ENCODE assay signal across 8 cellular contexts in genomic region chr1:50978852-50979781, GRCh38. TPM values are rescaled to one million over a fixed set of nuclear protein-coding genes. Genes with fewer than 3 reads are reported as not detected.
A peak's percentile ranks its signal among the peaks of the same experiment; 100 is the strongest.
DNase-seq lines count a peak whose midpoint lies in the region; ATAC-seq lines count a peak whose summit lies in the region.

No MANE protein-coding gene starts in this region.

- peak overlapping the region; percentile 48 for H3K27ac Mint-ChIP-seq in activated CD8-positive, alpha-beta memory T cell treated with anti-CD3 and anti-CD28 coated beads, Interleukin-2, amount 10 ng/mL, durations not matched to agents 7 days and 5 days
- H3K27ac Mint-ChIP-seq in activated naive CD8-positive, alpha-beta T cell treated with anti-CD3 and anti-CD28 coated beads, Interleukin-2, amount 50 U/mL, for 24 hours: peak overlapping the region; percentile 74
- H3K27ac Mint-ChIP-seq in immature natural killer cell: peak overlapping the region; percentile 65 to 92 (median 82)

- peaks cover 56% of the 10 kb centered on the region for H3K27me3 Mint-ChIP-seq in activated CD8-positive, alpha-beta memory T cell treated with anti-CD3 and anti-CD28 coated beads, Interleukin-2, amount 10 ng/mL, durations not matched to agents 7 days and 5 days
- peaks cover 36% of the 10 kb centered on the region for H3K27me3 Mint-ChIP-seq in activated naive CD8-positive, alpha-beta T cell treated with anti-CD3 and anti-CD28 coated beads, Interleukin-2, amount 50 U/mL, for 24 hours
- peaks cover 5 to 13% (median 6%) of the 10 kb centered on the region in 3 donors for H3K27me3 Mint-ChIP-seq in immature natural killer cell (ENCODE audit: low read depth in 3 of 3)

- ATAC-seq in activated CD8-positive, alpha-beta memory T cell treated with anti-CD3 and anti-CD28 coated beads, Interleukin-2, amount 10 ng/mL, durations not matched to agents 7 days and 5 days: no peak
- peak; percentile 20 for ATAC-seq in activated naive CD8-positive, alpha-beta T cell treated with anti-CD3 and anti-CD28 coated beads, Interleukin-2, amount 50 U/mL, for 24 hours
- no peak for ATAC-seq in HG02759 (IDR thresholded peaks at IDR 0.05; ENCODE audit: unreplicated experiment)

- H3K4me1 Mint-ChIP-seq in activated CD8-positive, alpha-beta memory T cell treated with anti-CD3 and anti-CD28 coated beads, Interleukin-2, amount 10 ng/mL, durations not matched to agents 7 days and 5 days: peaks cover 22% of the 10 kb centered on the region
- peaks cover 22% of the 10 kb centered on the region for H3K4me1 Mint-ChIP-seq in activated naive CD8-positive, alpha-beta T cell treated with anti-CD3 and anti-CD28 coated beads, Interleukin-2, amount 50 U/mL, for 24 hours
- peaks cover 22 to 28% of the 10 kb centered on the region in 2 donors for H3K4me1 Mint-ChIP-seq in immature natural killer cell

- H3K36me3 Mint-ChIP-seq in activated CD8-positive, alpha-beta memory T cell treated with anti-CD3 and anti-CD28 coated beads, Interleukin-2, amount 10 ng/mL, durations not matched to agents 7 days and 5 days: peaks cover 14% of the 10 kb centered on the region
- no peaks in the 10 kb centered on the region for H3K36me3 Mint-ChIP-seq in activated naive CD8-positive, alpha-beta T cell treated with anti-CD3 and anti-CD28 coated beads, Interleukin-2, amount 50 U/mL, for 24 hours (ENCODE audit: low read depth)
- H3K36me3 Mint-ChIP-seq in immature natural killer cell: peaks cover 0 to 5% (median 3%) of the 10 kb centered on the region in 3 donors

- peak overlapping the region; percentile 77 for H3K4me3 Mint-ChIP-seq in activated CD8-positive, alpha-beta memory T cell treated with anti-CD3 and anti-CD28 coated beads, Interleukin-2, amount 10 ng/mL, durations not matched to agents 7 days and 5 days
- H3K4me3 Mint-ChIP-seq in activated naive CD8-positive, alpha-beta T cell treated with anti-CD3 and anti-CD28 coated beads, Interleukin-2, amount 50 U/mL, for 24 hours: peak overlapping the region; percentile 75
- peak overlapping the region; percentile 87 to 92 (median 89) for H3K4me3 Mint-ChIP-seq in immature natural killer cell

- DNase-seq in activated CD8-positive, alpha-beta memory T cell treated with anti-CD3 and anti-CD28 coated beads, Interleukin-2, amount 10 ng/mL, durations not matched to agents 7 days and 5 days: no peak
- no peak for DNase-seq in activated CD8-positive, alpha-beta memory T cell treated with anti-CD3 and anti-CD28 coated beads for 24 hours
- DNase-seq in NCI-H2196 (lab: John Stamatoyannopoulos, UW; ENCODE audit: unreplicated experiment): peak; percentile 56
- no peak for DNase-seq in activated naive CD8-positive, alpha-beta T cell treated with anti-CD3 and anti-CD28 coated beads, Interleukin-2, amount 50 U/mL, for 24 hours
- DNase-seq in immature natural killer cell: no peak
- peak in 3 of 49 donors; percentile 13 to 28 (median 25) for DNase-seq in substantia nigra (lab: John Stamatoyannopoulos, UW)
- no peak for DNase-seq in stimulated activated CD4-positive, alpha-beta T cell treated with anti-CD3 and anti-CD28 coated beads, Interleukin-4, amount 100 ng/mL, for 24 hours

- CTCF ChIA-PET in activated CD8-positive, alpha-beta memory T cell treated with anti-CD3 and anti-CD28 coated beads, Interleukin-2, amount 10 ng/mL, durations not matched to agents 7 days and 5 days (lab: Charles Lee): interaction anchor here (1.8 to 3.7 kb wide), 3 partner anchors 10 to 204 kb away, joined by 6 to 23 read pairs (median 7); partner anchors contain the start of gene CDKN2C

- H3K9me3 Mint-ChIP-seq in activated CD8-positive, alpha-beta memory T cell treated with anti-CD3 and anti-CD28 coated beads, Interleukin-2, amount 10 ng/mL, durations not matched to agents 7 days and 5 days (ENCODE audit: low read depth): no peaks in the 10 kb centered on the region
- H3K9me3 Mint-ChIP-seq in activated naive CD8-positive, alpha-beta T cell treated with anti-CD3 and anti-CD28 coated beads, Interleukin-2, amount 50 U/mL, for 24 hours: no peaks in the 10 kb centered on the region
- no peaks in the 10 kb centered on the region for H3K9me3 Mint-ChIP-seq in immature natural killer cell

- peak overlapping the region; percentile 80 for H3K27ac ChIP-seq in substantia nigra (ENCODE audit: low read depth, low read length, poor library complexity, severe bottlenecking)

RNA-seq across cellular contexts. Expression of gene CDKN2C, which starts 9.1 kb away (rescaled TPM):
- 10 to 100 TPM; 43.6 to 56.5 TPM for total RNA-seq in activated CD8-positive, alpha-beta memory T cell treated with anti-CD3 and anti-CD28 coated beads, Interleukin-2, amount 10 ng/mL, durations not matched to agents 7 days and 5 days
- polyA plus RNA-seq in immature natural killer cell: 10 to 100 TPM; 12.7 to 22.8 (median 18.2) TPM

RNA-seq across cellular contexts. Expression of gene FAF1, which starts 19.1 kb away (rescaled TPM):
- total RNA-seq in activated CD8-positive, alpha-beta memory T cell treated with anti-CD3 and anti-CD28 coated beads, Interleukin-2, amount 10 ng/mL, durations not matched to agents 7 days and 5 days: 10 to 100 TPM; 84.4 to 94.4 TPM
- 10 to 100 TPM; 31.1 to 49.8 (median 44.0) TPM for polyA plus RNA-seq in immature natural killer cell
